In genomic region chr9:128266868-128267590, GRCh38 we compare ENCODE assay signal across 32 cellular contexts.
"Had no signal": no experiment of that assay in that cellular context is flagged by ENCODE, and none has a peak within 500 bp of the region (broad histone marks: within the 10 kb centered on the region; RNA-seq: fewer than 3 reads in every experiment).

No MANE protein-coding gene starts in this region.

- H3K27ac ChIP-seq: cardiac muscle cell, Peyer's patch, VCaP had no signal

- H3K4me3 Mint-ChIP-seq: activated B cell treated with CpG ODN at 0.5 μM for 24 hours; activated CD4-positive, alpha-beta memory T cell treated with anti-CD3 and anti-CD28 coated beads, Interleukin-2, amount 10 ng/mL, durations not matched to agents 7 days and 5 days; activated naive CD4-positive, alpha-beta T cell treated with anti-CD3 and anti-CD28 coated beads for 36 hours; activated T-cell treated with anti-CD3 and anti-CD28 coated beads, Interleukin-2, amount 50 U/mL, for 24 hours; activated T-helper 1 cell treated with anti-CD3 and anti-CD28 coated beads, Interleukin-12 subunit alpha, Interleukin-12 subunit beta, Interleukin-2, Interleukin-4 antibody, amounts not matched to agents 30 ng/mL and 10 ng/mL and 1 ng/mL, durations not matched to agents 14 hours and 24 hours and 36 hours; central memory CD8-positive, alpha-beta T cell; T-cell had no signal

- H3K4me1 Mint-ChIP-seq: activated B cell treated with CpG ODN at 0.5 μM for 24 hours; central memory CD8-positive, alpha-beta T cell; T-cell had no signal

- H3K27me3 ChIP-seq: cardiac muscle cell, Peyer's patch had no signal

- H3K27me3 Mint-ChIP-seq: activated B cell treated with CpG ODN at 0.5 μM for 24 hours; activated CD4-positive, alpha-beta memory T cell treated with anti-CD3 and anti-CD28 coated beads, Interleukin-2, amount 10 ng/mL, durations not matched to agents 7 days and 5 days; activated T-cell treated with anti-CD3 and anti-CD28 coated beads, Interleukin-2, amount 50 U/mL, for 24 hours; central memory CD8-positive, alpha-beta T cell; T-cell had no signal

- DNase-seq: activated B cell treated with CpG ODN at 0.5 μM for 24 hours; activated CD4-positive, alpha-beta memory T cell treated with anti-CD3 and anti-CD28 coated beads, Interleukin-2, amount 10 ng/mL, durations not matched to agents 7 days and 5 days; activated CD4-positive, alpha-beta T cell treated with anti-CD3 and anti-CD28 coated beads for 1 hour; activated CD4-positive, alpha-beta T cell treated with anti-CD3 and anti-CD28 coated beads for 48 hours; activated gamma-delta T cell treated with Interleukin-2 at 50 U/mL for 16 hours; activated naive CD4-positive, alpha-beta T cell treated with anti-CD3 and anti-CD28 coated beads for 36 hours; activated T-cell treated with anti-CD3 and anti-CD28 coated beads, Interleukin-2, amount 50 U/mL, for 24 hours; amniotic stem cell; aorta; Karpas-422; NCI-H1105 treated with DMSO at 0.1 percent for 48 hours; NCI-H1436 treated with DMSO at 0.1 percent for 48 hours; NCI-H1694 treated with DMSO at 0.1 percent for 48 hours; NCI-H2029; NCI-H345; NCI-H524 treated with DMSO at 0.1 percent for 48 hours; NCI-H748 treated with DMSO at 0.1 percent for 48 hours; NK-92 treated with Interleukin-12 subunit alpha and Interleukin-12 subunit beta, amount 100 ng/mL, for 24 hours; PC-3; Peyer's patch; RPMI8226; SIG-M5; T-cell; T-helper 2 cell; T-helper 9 cell had no signal

- H3K9me3 Mint-ChIP-seq: activated B cell treated with CpG ODN at 0.5 μM for 24 hours; activated CD4-positive, alpha-beta memory T cell treated with anti-CD3 and anti-CD28 coated beads, Interleukin-2, amount 10 ng/mL, durations not matched to agents 7 days and 5 days; activated naive CD4-positive, alpha-beta T cell treated with anti-CD3 and anti-CD28 coated beads for 36 hours; activated naive CD4-positive, alpha-beta T cell treated with anti-CD3 and anti-CD28 coated beads, Interleukin-2, amount 50 U/mL, for 72 hours; activated T-cell treated with anti-CD3 and anti-CD28 coated beads, Interleukin-2, amount 50 U/mL, for 24 hours; activated T-helper 1 cell treated with anti-CD3 and anti-CD28 coated beads, Interleukin-12 subunit alpha, Interleukin-12 subunit beta, Interleukin-2, Interleukin-4 antibody, amounts not matched to agents 30 ng/mL and 10 ng/mL and 1 ng/mL, durations not matched to agents 14 hours and 24 hours and 36 hours; central memory CD8-positive, alpha-beta T cell; T-cell had no signal

- H3K4me3 ChIP-seq: cardiac muscle cell, Peyer's patch had no signal

- H3K4me1 ChIP-seq: Peyer's patch had no signal

- H3K27ac Mint-ChIP-seq: activated B cell treated with CpG ODN at 0.5 μM for 24 hours; activated CD4-positive, alpha-beta memory T cell treated with anti-CD3 and anti-CD28 coated beads, Interleukin-2, amount 10 ng/mL, durations not matched to agents 7 days and 5 days; activated naive CD4-positive, alpha-beta T cell treated with anti-CD3 and anti-CD28 coated beads for 36 hours; activated naive CD4-positive, alpha-beta T cell treated with anti-CD3 and anti-CD28 coated beads, Interleukin-2, amount 50 U/mL, for 72 hours; activated T-cell treated with anti-CD3 and anti-CD28 coated beads, Interleukin-2, amount 50 U/mL, for 24 hours; activated T-helper 1 cell treated with anti-CD3 and anti-CD28 coated beads, Interleukin-12 subunit alpha, Interleukin-12 subunit beta, Interleukin-2, Interleukin-4 antibody, amounts not matched to agents 30 ng/mL and 10 ng/mL and 1 ng/mL, durations not matched to agents 14 hours and 24 hours and 36 hours; T-cell had no signal

- H3K36me3 Mint-ChIP-seq: activated naive CD4-positive, alpha-beta T cell treated with anti-CD3 and anti-CD28 coated beads, Interleukin-2, amount 50 U/mL, for 72 hours had no signal

- ATAC-seq: activated naive CD4-positive, alpha-beta T cell treated with anti-CD3 and anti-CD28 coated beads, Interleukin-2, amount 50 U/mL, for 72 hours; PC-3; Right ventricle myocardium inferior; SK-N-SH treated with all-trans-retinoic acid at 6 μM for 48 hours; T-cell had no signal

- H3K9me3 ChIP-seq: Peyer's patch had no signal
